Comparison of ENCODE assay signal across 32 cellular contexts in genomic region chr22:43370045-43370444, GRCh38. TPM values are rescaled to one million over a fixed set of nuclear protein-coding genes. Genes with fewer than 3 reads are reported as not detected.
"Had no signal": no experiment of that assay in that cellular context is flagged by ENCODE, and none has a peak within 500 bp of the region (broad histone marks: within the 10 kb centered on the region; RNA-seq: fewer than 3 reads in every experiment).

No MANE protein-coding gene starts in this region.

- H3K27me3 ChIP-seq: right lobe of liver, testis had no signal

- DNase-seq: activated CD4-positive, alpha-beta T cell treated with anti-CD3 and anti-CD28 coated beads for 4 hours; activated CD4-positive, alpha-beta T cell treated with anti-CD3 and anti-CD28 coated beads, Interleukin-2, amount 50 U/mL, for 4 hours; activated CD4-positive, CD25-positive, alpha-beta regulatory T cell; activated gamma-delta T cell; activated naive CD4-positive, alpha-beta T cell treated with anti-CD3 and anti-CD28 coated beads, Interleukin-2, amount 10 ng/mL, durations not matched to agents 7 days and 5 days; activated T-cell treated with anti-CD3 and anti-CD28 coated beads for 4 hours; amniotic stem cell; caudate nucleus; cortex of kidney; effector memory CD8-positive, alpha-beta T cell; foreskin fibroblast; head of caudate nucleus; hippocampal formation; left cardiac atrium; mammary epithelial cell; midbrain; naive thymus-derived CD4-positive, alpha-beta T cell; right lobe of liver; stimulated activated CD4-positive, alpha-beta T cell treated with anti-CD3 and anti-CD28 coated beads, Interleukin-2, amount 100 ng/mL, for 48 hours; stimulated activated naive CD8-positive, alpha-beta T cell treated with anti-CD3 and anti-CD28 coated beads, Interleukin-15, Interleukin-2, amounts not matched to agents 100 U/mL and 50 U/mL, for 24 hours; T-helper 17 cell; testis; transverse colon had no signal

- H3K36me3 Mint-ChIP-seq: activated naive CD4-positive, alpha-beta T cell treated with anti-CD3 and anti-CD28 coated beads, Interleukin-2, amount 10 ng/mL, durations not matched to agents 7 days and 5 days had no signal

- H3K4me3 Mint-ChIP-seq: activated naive CD4-positive, alpha-beta T cell treated with anti-CD3 and anti-CD28 coated beads, Interleukin-2, amount 10 ng/mL, durations not matched to agents 7 days and 5 days; effector memory CD8-positive, alpha-beta T cell; naive thymus-derived CD4-positive, alpha-beta T cell; neural crest cell; T-helper 17 cell had no signal

- H3K4me3 ChIP-seq: right lobe of liver, testis, transverse colon had no signal

- H3K27ac Mint-ChIP-seq: activated naive CD4-positive, alpha-beta T cell treated with anti-CD3 and anti-CD28 coated beads, Interleukin-2, amount 10 ng/mL, durations not matched to agents 7 days and 5 days; effector memory CD8-positive, alpha-beta T cell; naive thymus-derived CD4-positive, alpha-beta T cell; progenitor cell of endocrine pancreas; T-helper 17 cell had no signal

- H3K36me3 ChIP-seq: right lobe of liver, transverse colon had no signal

- H3K27ac ChIP-seq: right lobe of liver, testis, transverse colon had no signal

- ATAC-seq: effector memory CD8-positive, alpha-beta T cell; esophagus mucosa; left cardiac atrium; naive thymus-derived CD4-positive, alpha-beta T cell; right lobe of liver; stimulated activated naive CD8-positive, alpha-beta T cell treated with anti-CD3 and anti-CD28 coated beads, Interleukin-15, Interleukin-2, amounts not matched to agents 100 U/mL and 50 U/mL, for 24 hours; T-helper 17 cell had no signal

- H3K4me1 ChIP-seq: right lobe of liver, transverse colon had no signal

- H3K9me3 ChIP-seq: right lobe of liver, testis, transverse colon had no signal

- H3K9me3 Mint-ChIP-seq: activated naive CD4-positive, alpha-beta T cell treated with anti-CD3 and anti-CD28 coated beads, Interleukin-2, amount 10 ng/mL, durations not matched to agents 7 days and 5 days; neural crest cell had no signal

- H3K4me1 Mint-ChIP-seq: activated naive CD4-positive, alpha-beta T cell treated with anti-CD3 and anti-CD28 coated beads, Interleukin-2, amount 10 ng/mL, durations not matched to agents 7 days and 5 days; naive thymus-derived CD4-positive, alpha-beta T cell had no signal

RNA-seq across cellular contexts. Expression of gene SCUBE1, which starts 26.9 kb away (rescaled TPM):
- total RNA-seq: endothelial cell of umbilical vein, mammary epithelial cell, T-helper 17 cell had no signal
- polyA plus RNA-seq: keratinocyte; mammary epithelial cell; naive thymus-derived CD4-positive, alpha-beta T cell had no signal

RNA-seq across cellular contexts. Expression of gene MPPED1, which starts 41.8 kb away (rescaled TPM):
- total RNA-seq: astrocyte; chondrocyte; endothelial cell of umbilical vein; esophagus mucosa; mammary epithelial cell; naive thymus-derived CD4-positive, alpha-beta T cell; omental fat pad; renal cortical epithelial cell; T-helper 17 cell; transverse colon had no signal
- polyA plus RNA-seq: endothelial cell of umbilical vein; keratinocyte; mammary epithelial cell; naive thymus-derived CD4-positive, alpha-beta T cell had no signal
